Comparison of ENCODE assay signal across 9 cellular contexts in the genomic region with DNA sequence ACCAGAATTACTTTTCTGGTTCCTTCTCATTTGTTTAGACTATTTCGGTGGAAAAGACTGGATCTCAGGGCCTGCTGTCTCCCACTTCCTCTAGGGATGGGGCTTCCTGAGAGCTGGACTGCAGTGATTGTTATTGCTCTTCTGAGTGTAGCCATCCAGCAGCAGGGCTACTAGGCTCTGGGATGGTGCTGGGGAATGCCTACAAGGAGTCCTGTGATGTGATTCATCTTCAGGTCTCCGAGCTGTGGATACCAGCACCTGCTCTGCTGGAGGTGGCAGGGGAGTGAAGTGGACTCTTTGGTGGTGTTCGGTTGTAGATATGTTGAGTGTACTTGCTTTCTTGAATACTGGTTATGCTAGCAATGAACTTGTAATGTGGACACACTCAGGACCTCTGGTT. TPM values are rescaled to one million over a fixed set of nuclear protein-coding genes. Genes with fewer than 3 reads are reported as not detected.
A peak's percentile ranks its signal among the peaks of the same experiment; 100 is the strongest.
DNase-seq lines count a peak whose midpoint lies in the region; ATAC-seq and TF ChIP-seq lines count a peak whose summit lies in the region.
"Had no signal": no experiment of that assay in that cellular context is flagged by ENCODE, and none has a peak within 500 bp of the region (broad histone marks: within the 10 kb centered on the region; RNA-seq: fewer than 3 reads in every experiment).

No MANE protein-coding gene starts in this region.

- H3K27ac Mint-ChIP-seq in chondrocyte (ENCODE audit: unreplicated experiment) (peak overlapping the region; percentile 79), natural killer cell (peak overlapping the region; percentile 61 to 75), glutamatergic neuron (ENCODE audit: unreplicated experiment) (no peak overlapping the region)

- H3F3A ChIP-seq in PC-3 (ENCODE audit: low read length, unreplicated experiment) = no peaks in the 10 kb centered on the region

- no peaks in the 10 kb centered on the region for H3K9me2 ChIP-seq in PC-3 (replicated peaks; ENCODE audit: low read length)

- H3K36me3 ChIP-seq in PC-3 (ENCODE audit: low read depth, low read length) = peaks cover 2% of the 10 kb centered on the region

- H3K9me3 Mint-ChIP-seq in chondrocyte (ENCODE audit: low read depth) (peaks cover 6% of the 10 kb centered on the region), natural killer cell (peaks cover 3 to 5% of the 10 kb centered on the region in 2 donors), glutamatergic neuron (ENCODE audit: unreplicated experiment) (peaks cover 4% of the 10 kb centered on the region)

- H3K4me1 ChIP-seq in PC-3 (ENCODE audit: insufficient read depth, low read length) = no peaks in the 10 kb centered on the region

- no peak overlapping the region for H2AFZ ChIP-seq in PC-3 (ENCODE audit: low read length)

- peak; percentile 0 for ATAC-seq in GM19351 (IDR thresholded peaks at IDR 0.05; ENCODE audit: unreplicated experiment)
- ATAC-seq in HG03571 (IDR thresholded peaks at IDR 0.05; ENCODE audit: unreplicated experiment) = peak; percentile 4
- ATAC-seq in natural killer cell = no peak
- no peak for ATAC-seq in PC-3

- H4K20me1 ChIP-seq in PC-3 (ENCODE audit: low read length) = no peaks in the 10 kb centered on the region

- CTCF ChIA-PET in PC-3 (lab: Charles Lee) = no interaction called here

- peaks cover 53% of the 10 kb centered on the region for H3K79me2 ChIP-seq in PC-3 (ENCODE audit: low read length)

- BruUV-seq in PC-3 (replicated peaks; lab: Mats Ljungman, UMichigan) = no TSS peak

- H3K36me3 Mint-ChIP-seq in chondrocyte (ENCODE audit: low read depth) (peaks cover 27% of the 10 kb centered on the region), natural killer cell (peaks cover 20% of the 10 kb centered on the region), glutamatergic neuron (ENCODE audit: unreplicated experiment) (peaks cover 16% of the 10 kb centered on the region)

- no peak overlapping the region for H3K4me2 ChIP-seq in PC-3 (ENCODE audit: low read length)

- no peak for DNase-seq in chondrocyte (ENCODE audit: low spot score)
- no peak for DNase-seq in natural killer cell
- no peak for DNase-seq in glutamatergic neuron
- DNase-seq in NCI-H2227 (lab: John Stamatoyannopoulos, UW; ENCODE audit: unreplicated experiment) = no peak
- DNase-seq in PC-3 = no peak
- DNase-seq in AG20443 (ENCODE audit: low spot score) = no peak
- DNase-seq: Right ventricle myocardium superior had no signal

- H3K27ac ChIP-seq in PC-3 (ENCODE audit: low read length) = no peak overlapping the region

- H3K9me3 ChIP-seq in PC-3 (ENCODE audit: low read length) = no peaks in the 10 kb centered on the region

- peaks cover 31% of the 10 kb centered on the region for H3K4me1 Mint-ChIP-seq in chondrocyte (ENCODE audit: low read depth)
- peaks cover 64 to 69% of the 10 kb centered on the region in 2 donors for H3K4me1 Mint-ChIP-seq in natural killer cell
- peaks cover 17% of the 10 kb centered on the region for H3K4me1 Mint-ChIP-seq in glutamatergic neuron (ENCODE audit: low read depth, unreplicated experiment)

- intact Hi-C loops in natural killer cell (cut with micrococcal nuclease) (no loop called here), PC-3 (cut with micrococcal nuclease) (no loop called here)

- no peaks in the 10 kb centered on the region for H3K27me3 Mint-ChIP-seq in chondrocyte (ENCODE audit: low read depth)
- H3K27me3 Mint-ChIP-seq in natural killer cell (ENCODE audit: low read depth in 2 of 2) = no peaks in the 10 kb centered on the region
- peaks cover 8% of the 10 kb centered on the region for H3K27me3 Mint-ChIP-seq in glutamatergic neuron (ENCODE audit: unreplicated experiment)

- POLR2A ChIA-PET in PC-3 (lab: Charles Lee; ENCODE audit: unreplicated experiment) = no interaction called here

- H3K27me3 ChIP-seq in PC-3 (ENCODE audit: low read length) = no peaks in the 10 kb centered on the region

- no peak overlapping the region for H3K4me3 ChIP-seq in PC-3 (ENCODE audit: low read length)

- H3K4me3 Mint-ChIP-seq in chondrocyte (ENCODE audit: unreplicated experiment) = no peak overlapping the region
- H3K4me3 Mint-ChIP-seq in natural killer cell = peak overlapping the region; percentile 61
- no peak overlapping the region for H3K4me3 Mint-ChIP-seq in glutamatergic neuron (ENCODE audit: unreplicated experiment)

- no peak for TF ChIP-seq CTCF in chondrocyte (IDR thresholded peaks at IDR 0.05)
- no peak for TF ChIP-seq CTCF in natural killer cell (IDR thresholded peaks at IDR 0.05)
- TF ChIP-seq CTCF in glutamatergic neuron (IDR thresholded peaks at IDR 0.05; ENCODE audit: partially characterized antibody, unreplicated experiment) = no peak
- no peak for TF ChIP-seq CTCF in PC-3 (conservative IDR thresholded peaks at IDR 0.05; ENCODE audit: low read depth, low read length)

- H3K9ac ChIP-seq in PC-3 (ENCODE audit: low read length) = no peak overlapping the region

RNA-seq across cellular contexts. Expression of a gene that starts 42.7 kb away (rescaled TPM):
- total RNA-seq in chondrocyte (34.4 to 36.5 TPM (median 36.0 TPM) in 3 replicates), natural killer cell (10 to 100 TPM; 57.1 to 79.5 (median 61.8) TPM), glutamatergic neuron (ENCODE audit: unreplicated experiment) (21.0 TPM), PC-3 (2014; rRNA removed) (6.7 and 10.2 TPM in 2 replicates)

Comparison
In these comparisons a context has a peak if more than half of its experiments do, and no peak if none do; other contexts are left out.
1. ATAC-seq: peak in GM19351 (single experiment) and HG03571 (single experiment); none in natural killer cell (0 of 3) and PC-3 (single experiment).